In the genomic region with DNA sequence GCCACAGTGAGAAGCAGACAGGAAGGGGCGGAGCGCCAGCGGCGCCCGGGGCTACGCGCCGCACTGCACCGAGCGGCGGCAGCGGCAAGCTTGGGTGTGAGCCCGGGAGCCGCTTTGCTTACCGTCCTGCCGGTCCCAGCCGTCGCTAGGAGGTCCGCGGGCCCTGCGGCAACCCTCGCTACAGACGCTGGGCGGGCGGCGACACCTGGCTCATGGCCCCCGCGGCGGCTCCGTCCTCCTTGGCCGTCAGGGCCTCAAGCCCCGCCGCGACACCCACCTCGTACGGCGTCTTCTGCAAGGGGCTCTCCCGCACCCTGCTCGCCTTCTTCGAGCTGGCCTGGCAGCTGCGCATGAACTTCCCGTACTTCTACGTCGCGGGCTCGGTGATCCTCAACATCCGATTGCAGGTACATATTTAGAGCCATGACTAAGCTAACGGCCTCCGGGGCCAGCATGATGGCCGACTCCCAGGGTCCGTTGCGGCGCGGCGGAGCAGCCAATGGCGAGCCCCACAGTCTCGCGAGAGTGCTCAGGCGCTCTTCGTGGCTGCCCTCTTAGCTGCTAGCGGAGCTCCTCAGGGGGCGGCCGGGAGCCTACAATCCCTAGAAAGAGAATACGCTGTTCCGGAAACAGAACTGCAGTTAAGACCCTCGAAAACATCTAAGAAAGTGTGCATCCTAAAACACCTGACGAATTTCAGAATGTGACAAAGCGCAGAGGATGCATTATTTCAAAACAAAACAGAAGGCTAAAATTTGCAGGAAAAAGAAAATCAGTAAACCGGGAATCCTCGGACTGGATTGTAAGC, we compare ENCODE assay signal across 8 cellular contexts. TPM values are rescaled to one million over a fixed set of nuclear protein-coding genes. Genes with fewer than 3 reads are reported as not detected.
DNase-seq lines count a peak whose midpoint lies in the region; ATAC-seq and TF ChIP-seq lines count a peak whose summit lies in the region.

TSS of gene SMIM10L1 (plus strand) at position 50 of the 808 bp plus-strand sequence. CDS start at position 213, 163 bp downstream.

- peak; percentile 93 for ATAC-seq in HG03457 (IDR thresholded peaks at IDR 0.05; ENCODE audit: unreplicated experiment)

- H3K4me3 ChIP-seq in BJ (ENCODE audit: low read depth, low read length) (peak within 1 kb of the TSS; percentile 81), choroid plexus epithelial cell (ENCODE audit: low read depth, low read length) (peak within 1 kb of the TSS; percentile 97), kidney epithelial cell (ENCODE audit: low read depth, low read length) (peak within 1 kb of the TSS; percentile 84)

- H3K36me3 ChIP-seq in BJ (ENCODE audit: control insufficient read depth, insufficient read depth, low read length): no peaks in the 10 kb centered on the region
- no peaks in the 10 kb centered on the region for H3K36me3 ChIP-seq in kidney epithelial cell (ENCODE audit: control insufficient read depth, insufficient read depth, low read length)

- POLR2A ChIA-PET in BJ (lab: Charles Lee): interaction anchor here (0.5 kb wide), 1 partner anchor 268 kb away, joined by 5 read pairs; no protein-coding TSS in a partner anchor

- CTCF ChIA-PET in BJ (lab: Yijun Ruan, JAX): interaction anchor here (1.2 to 1.8 kb wide), 4 partner anchors 11 to 400 kb away, joined by 3 to 5 read pairs (median 4); no protein-coding TSS in a partner anchor

- peak; percentile 71 for DNase-seq in BJ (ENCODE audit: low read depth)
- DNase-seq in GM19240 (ENCODE audit: insufficient read length, low spot score): peak; percentile 68
- DNase-seq in NCI-H524 (lab: John Stamatoyannopoulos, UW): peak; percentile 79 to 89
- DNase-seq in activated CD4-positive, alpha-beta T cell treated with anti-CD3 and anti-CD28 coated beads for 4 hours: peak; percentile 87
- peak; percentile 97 for DNase-seq in choroid plexus epithelial cell (ENCODE audit: low read depth)
- peak; percentile 74 for DNase-seq in kidney epithelial cell (ENCODE audit: low read depth)
- DNase-seq in stimulated activated CD4-positive, alpha-beta T cell treated with anti-CD3 and anti-CD28 coated beads, Interleukin-15, amount 100 ng/mL, for 24 hours: peak; percentile 93

- TF ChIP-seq CTCF in BJ (IDR thresholded peaks at IDR 0.05; ENCODE audit: insufficient read depth, low read depth, low read length) (peak; percentile 30; the same call in 1 of the 2 replicates), choroid plexus epithelial cell (conservative IDR thresholded peaks at IDR 0.05; ENCODE audit: low read depth, low read length) (no peak), kidney epithelial cell (IDR thresholded peaks at IDR 0.05; ENCODE audit: insufficient read depth, low read length, poor library complexity, severe bottlenecking) (no peak)

- H3K27me3 ChIP-seq in BJ (ENCODE audit: control insufficient read depth, insufficient read depth, low read length): no peaks in the 10 kb centered on the region
- no peaks in the 10 kb centered on the region for H3K27me3 ChIP-seq in kidney epithelial cell (ENCODE audit: control insufficient read depth, insufficient read depth, low read length)

RNA-seq across cellular contexts. Expression of gene SMIM10L1, which starts in this region (rescaled TPM):
- polyA plus RNA-seq in BJ (2011; rRNA removed): 3.2 and 4.8 TPM in 2 replicates
- 1.8 and 2.4 TPM in 2 replicates for polyA minus RNA-seq in BJ (2011; rRNA and poly(A)+ RNA removed)
- 12.1 and 13.2 TPM in 2 replicates for total RNA-seq in kidney epithelial cell

Comparison
In these comparisons a context has a peak if more than half of its experiments do, and no peak if none do; other contexts are left out.
1. Peak in every context shown above with its lines: DNase-seq, ATAC-seq and H3K4me3 ChIP-seq.